ENCODE assay signal across 8 cellular contexts in the genomic region with DNA sequence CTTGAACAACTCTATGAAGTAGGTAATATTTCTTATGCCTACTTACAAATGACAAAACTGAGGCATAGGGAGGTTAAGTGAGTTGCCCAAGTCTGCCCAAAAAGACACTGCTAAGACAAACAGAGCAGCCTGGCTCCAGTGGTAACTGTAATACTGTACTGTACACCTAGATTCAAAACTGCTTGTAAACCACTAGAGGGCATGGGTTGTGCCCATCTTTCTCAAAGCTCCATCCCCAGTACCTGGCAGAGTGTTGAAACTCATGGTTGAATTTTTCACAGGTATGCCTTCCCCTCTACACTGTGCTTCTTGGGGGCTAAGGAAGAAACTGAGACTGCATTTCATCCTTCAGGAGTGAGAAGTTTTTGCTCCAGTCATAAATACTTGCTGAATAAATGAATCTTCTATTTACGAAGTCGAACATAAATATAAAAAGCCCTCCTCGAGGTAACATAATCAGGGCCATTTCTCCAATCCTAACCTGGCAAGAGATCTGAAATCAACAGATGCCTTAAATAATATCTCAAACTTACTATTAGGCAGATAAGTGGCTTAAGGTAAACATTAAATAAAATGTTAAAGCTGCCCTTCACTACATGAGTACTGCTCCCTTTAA. TPM values are rescaled to one million over a fixed set of nuclear protein-coding genes. Genes with fewer than 3 reads are reported as not detected.
DNase-seq lines count a peak whose midpoint lies in the region; ATAC-seq and TF ChIP-seq lines count a peak whose summit lies in the region.

No MANE protein-coding gene starts in this region.

- H3K4me2 ChIP-seq in OCI-LY3 (ENCODE audit: low read length) (peak overlapping the region; percentile 91), neuronal stem cell (ENCODE audit: insufficient read depth, low read length, poor library complexity, severe bottlenecking) (no peak overlapping the region)

- H3K36me3 Mint-ChIP-seq in activated naive CD4-positive, alpha-beta T cell treated with anti-CD3 and anti-CD28 coated beads, Interleukin-2, amount 10 ng/mL, durations not matched to agents 7 days and 5 days = peaks cover 16% of the 10 kb centered on the region
- peaks cover 3% of the 10 kb centered on the region for H3K36me3 Mint-ChIP-seq in glutamatergic neuron (ENCODE audit: unreplicated experiment)

- H3K27me3 Mint-ChIP-seq in activated naive CD4-positive, alpha-beta T cell treated with anti-CD3 and anti-CD28 coated beads, Interleukin-2, amount 10 ng/mL, durations not matched to agents 7 days and 5 days = peaks cover 4% of the 10 kb centered on the region
- peaks cover 10% of the 10 kb centered on the region for H3K27me3 Mint-ChIP-seq in glutamatergic neuron (ENCODE audit: unreplicated experiment)

- H3K4me1 Mint-ChIP-seq in activated naive CD4-positive, alpha-beta T cell treated with anti-CD3 and anti-CD28 coated beads, Interleukin-2, amount 10 ng/mL, durations not matched to agents 7 days and 5 days = peaks cover 62% of the 10 kb centered on the region
- H3K4me1 Mint-ChIP-seq in glutamatergic neuron (ENCODE audit: low read depth, unreplicated experiment) = peaks cover 20% of the 10 kb centered on the region

- peak overlapping the region; percentile 53 for H3K27ac Mint-ChIP-seq in activated naive CD4-positive, alpha-beta T cell treated with anti-CD3 and anti-CD28 coated beads, Interleukin-2, amount 10 ng/mL, durations not matched to agents 7 days and 5 days
- peak overlapping the region; percentile 26 for H3K27ac Mint-ChIP-seq in glutamatergic neuron (ENCODE audit: unreplicated experiment)

- no peak overlapping the region for H3K18ac ChIP-seq in neuronal stem cell (ENCODE audit: low read length)

- H3K27ac ChIP-seq in OCI-LY3 (ENCODE audit: low read length) (peak overlapping the region; percentile 16; the same call in 1 of the 2 replicates), prostate gland (no peak overlapping the region), neuronal stem cell (replicated peaks; ENCODE audit: low read length) (no peak overlapping the region)

- 33% methylated on average over 3 of the region's 3 CpGs for WGBS in prostate gland
- WGBS in neuronal stem cell (ENCODE audit: extremely low coverage in 2 of 2, insufficient read length in 2 of 2, insufficient replicate concordance in 1 of 2), 2 donors = no CpG with 5 or more reads among the region's 3 CpGs

- DNase-seq in AG20443 (ENCODE audit: low spot score) (peak; percentile 56), HuH-7.5 (ENCODE audit: low spot score) (peak; percentile 56), glutamatergic neuron (no peak), prostate gland (ENCODE audit: low spot score) (peak; percentile 49), neuronal stem cell (ENCODE audit: low spot score) (no peak)
- peak; percentile 46 for DNase-seq in activated naive CD4-positive, alpha-beta T cell treated with anti-CD3 and anti-CD28 coated beads, Interleukin-2, amount 10 ng/mL, durations not matched to agents 7 days and 5 days

- TF ChIP-seq POLR2A in prostate gland (IDR thresholded peaks at IDR 0.05) = no peak

- H3K9me3 Mint-ChIP-seq in activated naive CD4-positive, alpha-beta T cell treated with anti-CD3 and anti-CD28 coated beads, Interleukin-2, amount 10 ng/mL, durations not matched to agents 7 days and 5 days = no peaks in the 10 kb centered on the region
- H3K9me3 Mint-ChIP-seq in glutamatergic neuron (ENCODE audit: unreplicated experiment) = peaks cover 10% of the 10 kb centered on the region

- H3K27me3 ChIP-seq in OCI-LY3 (ENCODE audit: low read depth, low read length) (no peaks in the 10 kb centered on the region), prostate gland (replicated peaks; ENCODE audit: insufficient read depth) (no peaks in the 10 kb centered on the region), neuronal stem cell (ENCODE audit: control insufficient read depth in 3 of 3, insufficient read depth in 3 of 3, low read depth in 1 of 3, low read length in 3 of 3) (no peaks in the 10 kb centered on the region)

- peak; percentile 44 for ATAC-seq in GM18520 (IDR thresholded peaks at IDR 0.05; ENCODE audit: unreplicated experiment)

- H3K36me3 ChIP-seq in OCI-LY3 (replicated peaks; ENCODE audit: low read depth, low read length) (peaks cover 8% of the 10 kb centered on the region), prostate gland (no peaks in the 10 kb centered on the region), neuronal stem cell (replicated peaks in 1 of 2; ENCODE audit: control insufficient read depth in 2 of 2, insufficient read depth in 2 of 2, low read length in 2 of 2) (peaks cover 5 to 49% of the 10 kb centered on the region in 2 donors)

- H4K20me1 ChIP-seq in OCI-LY3 (ENCODE audit: insufficient read depth, low read length) = peaks cover 40% of the 10 kb centered on the region

- no peak overlapping the region for H2BK15ac ChIP-seq in neuronal stem cell (ENCODE audit: low read length)

- H2AK5ac ChIP-seq in neuronal stem cell (ENCODE audit: low read depth, low read length) = no peak overlapping the region

- H2BK12ac ChIP-seq in neuronal stem cell (ENCODE audit: low read length) = no peak overlapping the region

- TF ChIP-seq CTCF in OCI-LY3 (IDR thresholded peaks at IDR 0.05; ENCODE audit: low read depth, low read length) (peak; percentile 66), glutamatergic neuron (IDR thresholded peaks at IDR 0.05; ENCODE audit: partially characterized antibody, unreplicated experiment) (peak; percentile 53), prostate gland (IDR thresholded peaks at IDR 0.05) (peak; percentile 37 to 70 (median 42))

- H2BK120ac ChIP-seq in neuronal stem cell (ENCODE audit: low read depth, low read length) = no peak overlapping the region

- CTCF ChIA-PET in activated naive CD4-positive, alpha-beta T cell treated with anti-CD3 and anti-CD28 coated beads, Interleukin-2, amount 10 ng/mL, durations not matched to agents 7 days and 5 days (lab: Charles Lee) = interaction anchor here (0.6 to 1.9 kb wide), 4 partner anchors 37 to 110 kb away, joined by 3 to 6 read pairs (median 4); no protein-coding TSS in a partner anchor

- intact Hi-C loops in prostate gland (cut with DNase I) = loop anchor here (5.0 to 10.0 kb wide), 2 partner anchors 92 to 160 kb away; partner anchors contain the start of gene RAB31

- H3K14ac ChIP-seq in neuronal stem cell (ENCODE audit: low read length) = no peak overlapping the region

- no peak overlapping the region for H3K23ac ChIP-seq in neuronal stem cell (ENCODE audit: low read depth, low read length, poor library complexity)

- 0 out of 2 replicates have a peak overlapping the region, but pooled peaks have one; percentile 83 for H3K9ac ChIP-seq in OCI-LY3 (ENCODE audit: low read length)
- no peak overlapping the region for H3K9ac ChIP-seq in neuronal stem cell (ENCODE audit: low read depth, low read length, poor library complexity)

- peak overlapping the region; percentile 89 for H3K4me3 Mint-ChIP-seq in activated naive CD4-positive, alpha-beta T cell treated with anti-CD3 and anti-CD28 coated beads, Interleukin-2, amount 10 ng/mL, durations not matched to agents 7 days and 5 days
- H3K4me3 Mint-ChIP-seq in glutamatergic neuron (ENCODE audit: unreplicated experiment) = peak overlapping the region; percentile 98

- no peak overlapping the region for H3K4ac ChIP-seq in neuronal stem cell (ENCODE audit: low read length)

- H3K4me1 ChIP-seq in OCI-LY3 (ENCODE audit: low read length) (peaks cover 25% of the 10 kb centered on the region), prostate gland (replicated peaks) (no peaks in the 10 kb centered on the region), neuronal stem cell (ENCODE audit: control insufficient read depth in 2 of 2, insufficient read depth in 1 of 2, low read depth in 1 of 2, low read length in 2 of 2) (peaks cover 4 to 17% of the 10 kb centered on the region in 2 donors)

- peaks cover 7% of the 10 kb centered on the region for H3K79me1 ChIP-seq in neuronal stem cell (ENCODE audit: low read depth, low read length)

- no peak overlapping the region for H2BK5ac ChIP-seq in neuronal stem cell (ENCODE audit: low read length)

- no peak overlapping the region for H4K8ac ChIP-seq in neuronal stem cell (ENCODE audit: low read depth, low read length)

- no peak overlapping the region for H4K91ac ChIP-seq in neuronal stem cell (ENCODE audit: low read depth, low read length, poor library complexity)

- H2AFZ ChIP-seq in OCI-LY3 (ENCODE audit: low read depth, low read length) = no peak overlapping the region
- H2AFZ ChIP-seq in neuronal stem cell (ENCODE audit: low read length) = no peak overlapping the region

- no peaks in the 10 kb centered on the region for H3K9me3 ChIP-seq in OCI-LY3 (ENCODE audit: insufficient read depth, low read length)
- no peaks in the 10 kb centered on the region for H3K9me3 ChIP-seq in prostate gland
- H3K9me3 ChIP-seq in neuronal stem cell (replicated peaks in 1 of 2; ENCODE audit: control insufficient read depth in 2 of 2, insufficient read depth in 1 of 2, low read depth in 1 of 2, low read length in 2 of 2) = peaks cover 0 to 21% of the 10 kb centered on the region in 2 donors

- H3K79me2 ChIP-seq in OCI-LY3 (ENCODE audit: low read length) = peaks cover 55% of the 10 kb centered on the region

- peak overlapping the region; percentile 91 for H3K4me3 ChIP-seq in OCI-LY3 (ENCODE audit: low read length)
- no peak overlapping the region for H3K4me3 ChIP-seq in prostate gland
- peak overlapping the region in 1 of 2 donors; percentile 87 for H3K4me3 ChIP-seq in neuronal stem cell (ENCODE audit: low read length in 2 of 2)

RNA-seq across cellular contexts. Expression of gene PPP4R1, which starts 2.0 kb away (rescaled TPM):
- total RNA-seq in glutamatergic neuron (ENCODE audit: unreplicated experiment) (136 TPM), prostate gland (10 to 100 TPM; 39.1 to 67.0 TPM)
- 50.0 TPM for polyA plus RNA-seq in neuronal stem cell (2013, experiment 1 of 2)
- 50.8 TPM for polyA plus RNA-seq in neuronal stem cell (2013, experiment 2 of 2)

Comparison
In these comparisons a context has a peak if more than half of its experiments do, and no peak if none do; other contexts are left out.
1. DNase-seq: peak in AG20443 (single experiment), HuH-7.5 (single experiment), activated naive CD4-positive, alpha-beta T cell treated with anti-CD3 and anti-CD28 coated beads, Interleukin-2, amount 10 ng/mL, durations not matched to agents 7 days and 5 days (single experiment) and prostate gland (single experiment); none in glutamatergic neuron (single experiment) and neuronal stem cell (single experiment).
2. Peak in every context shown above with its lines, with median percentiles within 50 percentile points of each other: CTCF ChIP-seq.